Comparison of ENCODE assay signal across 3 cellular contexts in genomic region chr1:56655991-56656613, GRCh38.
TF ChIP-seq lines count a peak whose summit lies in the region.

No MANE protein-coding gene starts in this region.

TF ChIP-seq in SK-N-SH treated with all-trans-retinoic acid at 6 μM for 48 hours, 23 proteins besides CTCF, POLR2A, EP300 and RAD21 (continued from another document):
- no peak for TF ChIP-seq CSRNP3 (CRISPR knock-in tag; IDR thresholded peaks at IDR 0.05)
- TF ChIP-seq PATZ1 (CRISPR knock-in tag; IDR thresholded peaks at IDR 0.05; ENCODE audit: borderline replicate concordance): no peak
- TF ChIP-seq TCF4 (CRISPR knock-in tag; IDR thresholded peaks at IDR 0.05; ENCODE audit: borderline replicate concordance): no peak
- TF ChIP-seq ZNF70 (CRISPR knock-in tag; IDR thresholded peaks at IDR 0.05): no peak

TF ChIP-seq in SK-N-SH, 30 proteins besides CTCF, POLR2A, EP300 and RAD21:
- no peak for TF ChIP-seq REST (IDR thresholded peaks at IDR 0.05; ENCODE audit: low read depth, low read length)
- TF ChIP-seq NFIC (IDR thresholded peaks at IDR 0.05; ENCODE audit: borderline replicate concordance): no peak
- TF ChIP-seq ELF1 (IDR thresholded peaks at IDR 0.05): no peak
- TF ChIP-seq RCOR1 (IDR thresholded peaks at IDR 0.05; ENCODE audit: low read length): no peak
- no peak for TF ChIP-seq TCF12 (IDR thresholded peaks at IDR 0.05)
- no peak for TF ChIP-seq FOSL2 (IDR thresholded peaks at IDR 0.05; ENCODE audit: borderline replicate concordance, low read depth)
- TF ChIP-seq RFX5 (IDR thresholded peaks at IDR 0.05; ENCODE audit: low read length): no peak
- TF ChIP-seq TEAD4 (IDR thresholded peaks at IDR 0.05; ENCODE audit: borderline replicate concordance, insufficient read depth): no peak
- no peak for TF ChIP-seq USF2 (IDR thresholded peaks at IDR 0.05; ENCODE audit: borderline replicate concordance, low read depth, low read length)
- TF ChIP-seq USF1 (IDR thresholded peaks at IDR 0.05; ENCODE audit: borderline replicate concordance, low read depth): no peak
- no peak for TF ChIP-seq ZBTB33 (IDR thresholded peaks at IDR 0.05; ENCODE audit: borderline replicate concordance, low read depth)

TF ChIP-seq in HEK293, 187 proteins besides CTCF, POLR2A, EP300 and RAD21 (continued from another document):
- TF ChIP-seq ZNF221 (tag by site-specific recombination; IDR thresholded peaks at IDR 0.05; ENCODE audit: borderline replicate concordance): no peak
